In the genomic region with DNA sequence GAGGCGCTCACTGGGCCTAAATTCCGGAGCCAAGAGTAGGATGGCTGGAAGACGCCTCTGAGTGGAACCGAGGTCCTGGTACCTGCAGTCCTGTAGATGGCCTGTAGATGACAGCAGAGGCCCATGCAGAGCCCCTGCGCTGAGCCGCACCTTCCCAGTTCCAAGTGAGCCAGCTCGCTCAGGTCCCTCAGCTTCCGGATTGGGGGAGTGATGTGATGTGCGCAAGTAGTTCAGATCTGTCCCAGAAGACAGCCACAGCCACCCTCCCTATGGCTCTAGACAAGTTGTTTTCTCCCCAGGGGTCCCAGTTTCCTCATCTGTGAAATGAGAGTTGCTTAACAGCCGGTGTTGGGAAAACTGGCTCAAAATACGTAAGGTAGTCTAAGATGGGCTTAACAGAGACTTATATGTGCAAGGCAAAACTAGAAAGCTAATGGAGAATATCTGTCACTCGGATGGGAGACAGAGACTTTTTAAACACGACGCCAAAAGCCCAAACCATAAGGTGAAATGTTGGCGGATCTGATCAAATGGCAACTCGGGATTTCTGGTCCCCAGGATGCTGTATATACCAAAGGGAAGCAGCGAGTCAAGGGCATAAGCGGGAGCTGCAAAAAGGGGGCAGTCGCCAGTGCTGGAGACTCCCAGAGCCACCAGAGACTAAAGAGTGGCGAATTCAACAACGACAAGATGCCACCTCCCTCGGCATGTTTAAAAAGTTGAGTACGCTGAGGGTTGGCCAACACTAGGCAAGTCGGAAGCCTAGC, we compare ENCODE assay signal across 8 cellular contexts. TPM values are rescaled to one million over a fixed set of nuclear protein-coding genes. Genes with fewer than 3 reads are reported as not detected.
DNase-seq lines count a peak whose midpoint lies in the region; ATAC-seq and TF ChIP-seq lines count a peak whose summit lies in the region.

No MANE protein-coding gene starts in this region.

- H4K20me1 ChIP-seq in GM23338 (replicated peaks; ENCODE audit: insufficient read depth), result peaks cover 6% of the 10 kb centered on the region

- H3F3A ChIP-seq in GM23338 (replicated peaks; ENCODE audit: low read depth), result peaks cover 14% of the 10 kb centered on the region

- DNase-seq in DMS53 (lab: John Stamatoyannopoulos, UW) (peak; percentile 83), GM23338 (ENCODE audit: low spot score) (peak; percentile 95), NAMALWA (ENCODE audit: low spot score) (peak; percentile 77), glomerular visceral epithelial cell (ENCODE audit: extremely low spot score) (peak; percentile 87), nucleus accumbens (lab: John Stamatoyannopoulos, UW) (peak in 54 of 56 donors; percentile 29 to 89 (median 65))

- no peaks in the 10 kb centered on the region for H3K9me3 Mint-ChIP-seq in GM23338
- H3K9me3 Mint-ChIP-seq in activated naive CD4-positive, alpha-beta T cell treated with anti-CD3 and anti-CD28 coated beads, Interleukin-2, amount 50 U/mL, for 24 hours, result no peaks in the 10 kb centered on the region

- H2AFZ ChIP-seq in GM23338, result peak overlapping the region; percentile 98

- H3K4me3 Mint-ChIP-seq in GM23338, result peak overlapping the region; percentile 75
- H3K4me3 Mint-ChIP-seq in activated naive CD4-positive, alpha-beta T cell treated with anti-CD3 and anti-CD28 coated beads, Interleukin-2, amount 50 U/mL, for 24 hours, result peak overlapping the region; percentile 95

- H3K4me1 Mint-ChIP-seq in GM23338, result peaks cover 20% of the 10 kb centered on the region
- H3K4me1 Mint-ChIP-seq in activated naive CD4-positive, alpha-beta T cell treated with anti-CD3 and anti-CD28 coated beads, Interleukin-2, amount 50 U/mL, for 24 hours, result peaks cover 65% of the 10 kb centered on the region

- H3K36me3 Mint-ChIP-seq in GM23338 (ENCODE audit: low read depth), result peaks cover 8% of the 10 kb centered on the region; the same call in 2 of the 3 replicates
- peaks cover 2% of the 10 kb centered on the region for H3K36me3 Mint-ChIP-seq in activated naive CD4-positive, alpha-beta T cell treated with anti-CD3 and anti-CD28 coated beads, Interleukin-2, amount 50 U/mL, for 24 hours

- H3K4me3 ChIP-seq in GM23338, result peak overlapping the region; percentile 87
- peak overlapping the region; percentile 92 for H3K4me3 ChIP-seq in thymus (ENCODE audit: low read length)

- peaks cover 26% of the 10 kb centered on the region for H3K27me3 ChIP-seq in GM23338 (ENCODE audit: insufficient read depth)
- no peaks in the 10 kb centered on the region for H3K27me3 ChIP-seq in thymus (ENCODE audit: control insufficient read depth, insufficient read depth)

- H3K36me3 ChIP-seq in GM23338 (ENCODE audit: insufficient read depth) (no peaks in the 10 kb centered on the region), thymus (ENCODE audit: control insufficient read depth, insufficient read depth) (no peaks in the 10 kb centered on the region)

- H3K4me1 ChIP-seq in GM23338 (ENCODE audit: insufficient read depth), result peaks cover 20% of the 10 kb centered on the region
- H3K4me1 ChIP-seq in thymus (ENCODE audit: control insufficient read depth, insufficient read depth, low read length), result peaks cover 38% of the 10 kb centered on the region

- peaks cover 36% of the 10 kb centered on the region for H3K27me3 Mint-ChIP-seq in GM23338 (ENCODE audit: insufficient read depth, low read depth, poor library complexity)
- no peaks in the 10 kb centered on the region for H3K27me3 Mint-ChIP-seq in activated naive CD4-positive, alpha-beta T cell treated with anti-CD3 and anti-CD28 coated beads, Interleukin-2, amount 50 U/mL, for 24 hours

- H3K27ac ChIP-seq in GM23338 (ENCODE audit: low read depth), result no peak overlapping the region
- H3K27ac ChIP-seq in thymus (ENCODE audit: low read depth), result peak overlapping the region; percentile 93

- peak; percentile 94 to 100 for TF ChIP-seq CTCF in GM23338 (conservative IDR thresholded peaks at IDR 0.05; ENCODE audit: low read depth in 2 of 2)

- 2% methylated on average over 24 of the region's 24 CpGs for WGBS in thymus

- H3K4me2 ChIP-seq in GM23338, result peak overlapping the region; percentile 100

- H3K9me3 ChIP-seq in thymus (ENCODE audit: control insufficient read depth), result no peaks in the 10 kb centered on the region

- no peaks in the 10 kb centered on the region for H3K9me2 ChIP-seq in GM23338 (ENCODE audit: insufficient read depth)

- no peak overlapping the region for H3K27ac Mint-ChIP-seq in GM23338
- H3K27ac Mint-ChIP-seq in activated naive CD4-positive, alpha-beta T cell treated with anti-CD3 and anti-CD28 coated beads, Interleukin-2, amount 50 U/mL, for 24 hours, result peak overlapping the region; percentile 96

- peaks cover 14% of the 10 kb centered on the region for H3K79me2 ChIP-seq in GM23338 (replicated peaks; ENCODE audit: insufficient read depth)

- ATAC-seq in GM23338, result peak; percentile 38
- ATAC-seq in SK-N-SH treated with all-trans-retinoic acid at 6 μM for 48 hours, result peak; percentile 64

TF ChIP-seq in GM23338, 12 proteins besides CTCF, POLR2A, EP300 and RAD21 (continues in another document):
- TF ChIP-seq, protein P1, sequence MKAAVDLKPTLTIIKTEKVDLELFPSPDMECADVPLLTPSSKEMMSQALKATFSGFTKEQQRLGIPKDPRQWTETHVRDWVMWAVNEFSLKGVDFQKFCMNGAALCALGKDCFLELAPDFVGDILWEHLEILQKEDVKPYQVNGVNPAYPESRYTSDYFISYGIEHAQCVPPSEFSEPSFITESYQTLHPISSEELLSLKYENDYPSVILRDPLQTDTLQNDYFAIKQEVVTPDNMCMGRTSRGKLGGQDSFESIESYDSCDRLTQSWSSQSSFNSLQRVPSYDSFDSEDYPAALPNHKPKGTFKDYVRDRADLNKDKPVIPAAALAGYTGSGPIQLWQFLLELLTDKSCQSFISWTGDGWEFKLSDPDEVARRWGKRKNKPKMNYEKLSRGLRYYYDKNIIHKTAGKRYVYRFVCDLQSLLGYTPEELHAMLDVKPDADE (IDR thresholded peaks at IDR 0.05), result no peak

TF ChIP-seq in SK-N-SH treated with all-trans-retinoic acid at 6 μM for 48 hours, 23 proteins besides CTCF, POLR2A, EP300 and RAD21 (continues in another document):
- TF ChIP-seq TCF4 (CRISPR knock-in tag; IDR thresholded peaks at IDR 0.05; ENCODE audit: borderline replicate concordance), result no peak
- TF ChIP-seq, protein P2, sequence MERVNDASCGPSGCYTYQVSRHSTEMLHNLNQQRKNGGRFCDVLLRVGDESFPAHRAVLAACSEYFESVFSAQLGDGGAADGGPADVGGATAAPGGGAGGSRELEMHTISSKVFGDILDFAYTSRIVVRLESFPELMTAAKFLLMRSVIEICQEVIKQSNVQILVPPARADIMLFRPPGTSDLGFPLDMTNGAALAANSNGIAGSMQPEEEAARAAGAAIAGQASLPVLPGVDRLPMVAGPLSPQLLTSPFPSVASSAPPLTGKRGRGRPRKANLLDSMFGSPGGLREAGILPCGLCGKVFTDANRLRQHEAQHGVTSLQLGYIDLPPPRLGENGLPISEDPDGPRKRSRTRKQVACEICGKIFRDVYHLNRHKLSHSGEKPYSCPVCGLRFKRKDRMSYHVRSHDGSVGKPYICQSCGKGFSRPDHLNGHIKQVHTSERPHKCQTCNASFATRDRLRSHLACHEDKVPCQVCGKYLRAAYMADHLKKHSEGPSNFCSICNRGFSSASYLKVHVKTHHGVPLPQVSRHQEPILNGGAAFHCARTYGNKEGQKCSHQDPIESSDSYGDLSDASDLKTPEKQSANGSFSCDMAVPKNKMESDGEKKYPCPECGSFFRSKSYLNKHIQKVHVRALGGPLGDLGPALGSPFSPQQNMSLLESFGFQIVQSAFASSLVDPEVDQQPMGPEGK (CRISPR knock-in tag; IDR thresholded peaks at IDR 0.05; ENCODE audit: borderline replicate concordance), result no peak
- TF ChIP-seq, protein P3, sequence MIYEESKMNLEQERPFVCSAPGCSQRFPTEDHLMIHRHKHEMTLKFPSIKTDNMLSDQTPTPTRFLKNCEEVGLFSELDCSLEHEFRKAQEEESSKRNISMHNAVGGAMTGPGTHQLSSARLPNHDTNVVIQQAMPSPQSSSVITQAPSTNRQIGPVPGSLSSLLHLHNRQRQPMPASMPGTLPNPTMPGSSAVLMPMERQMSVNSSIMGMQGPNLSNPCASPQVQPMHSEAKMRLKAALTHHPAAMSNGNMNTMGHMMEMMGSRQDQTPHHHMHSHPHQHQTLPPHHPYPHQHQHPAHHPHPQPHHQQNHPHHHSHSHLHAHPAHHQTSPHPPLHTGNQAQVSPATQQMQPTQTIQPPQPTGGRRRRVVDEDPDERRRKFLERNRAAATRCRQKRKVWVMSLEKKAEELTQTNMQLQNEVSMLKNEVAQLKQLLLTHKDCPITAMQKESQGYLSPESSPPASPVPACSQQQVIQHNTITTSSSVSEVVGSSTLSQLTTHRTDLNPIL (CRISPR knock-in tag; IDR thresholded peaks at IDR 0.05; ENCODE audit: low read depth), result no peak
- TF ChIP-seq ESRRG (CRISPR knock-in tag; IDR thresholded peaks at IDR 0.05), result no peak
- TF ChIP-seq OSR1 (CRISPR knock-in tag; IDR thresholded peaks at IDR 0.05), result no peak
- TF ChIP-seq, protein P4, sequence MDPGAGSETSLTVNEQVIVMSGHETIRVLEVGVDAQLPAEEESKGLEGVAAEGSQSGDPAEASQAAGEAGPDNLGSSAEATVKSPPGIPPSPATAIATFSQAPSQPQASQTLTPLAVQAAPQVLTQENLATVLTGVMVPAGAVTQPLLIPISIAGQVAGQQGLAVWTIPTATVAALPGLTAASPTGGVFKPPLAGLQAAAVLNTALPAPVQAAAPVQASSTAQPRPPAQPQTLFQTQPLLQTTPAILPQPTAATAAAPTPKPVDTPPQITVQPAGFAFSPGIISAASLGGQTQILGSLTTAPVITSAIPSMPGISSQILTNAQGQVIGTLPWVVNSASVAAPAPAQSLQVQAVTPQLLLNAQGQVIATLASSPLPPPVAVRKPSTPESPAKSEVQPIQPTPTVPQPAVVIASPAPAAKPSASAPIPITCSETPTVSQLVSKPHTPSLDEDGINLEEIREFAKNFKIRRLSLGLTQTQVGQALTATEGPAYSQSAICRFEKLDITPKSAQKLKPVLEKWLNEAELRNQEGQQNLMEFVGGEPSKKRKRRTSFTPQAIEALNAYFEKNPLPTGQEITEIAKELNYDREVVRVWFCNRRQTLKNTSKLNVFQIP (CRISPR knock-in tag; IDR thresholded peaks at IDR 0.05; ENCODE audit: borderline replicate concordance, low read depth), result no peak

RNA-seq across cellular contexts. Expression of a gene that starts 0.8 kb away (rescaled TPM):
- 44.9 and 51.1 TPM in 2 replicates for total RNA-seq in GM23338 (2014; rRNA removed; shearing (Covaris generic))
- polyA plus RNA-seq in GM23338 (2016; fragmentation: Nextera tagmentation; extraction: Ambion mirVana), result 16.5 and 17.2 TPM in 2 replicates
- 24.9 TPM for polyA plus RNA-seq in thymus

RNA-seq across cellular contexts. Expression of a gene that starts 4.6 kb away (rescaled TPM):
- 2.7 and 3.6 TPM in 2 replicates for total RNA-seq in GM23338 (2014; rRNA removed; shearing (Covaris generic))
- polyA plus RNA-seq in GM23338 (2016; fragmentation: Nextera tagmentation; extraction: Ambion mirVana) (2.1 and 2.2 TPM in 2 replicates), thymus (7.0 TPM)

RNA-seq across cellular contexts. Expression of a gene that starts 46.9 kb away (rescaled TPM):
- 5.6 and 8.5 TPM in 2 replicates for total RNA-seq in GM23338 (2014; rRNA removed; shearing (Covaris generic))
- polyA plus RNA-seq in GM23338 (2016; fragmentation: Nextera tagmentation; extraction: Ambion mirVana) (10.1 and 11.0 TPM in 2 replicates), thymus (43.4 TPM)

RNA-seq across cellular contexts. Expression of a gene that starts 48.6 kb away (rescaled TPM):
- total RNA-seq in GM23338 (2014; rRNA removed; shearing (Covaris generic)), result 7.7 and 10.3 TPM in 2 replicates
- polyA plus RNA-seq in GM23338 (2016; fragmentation: Nextera tagmentation; extraction: Ambion mirVana), result 2.4 TPM in 2 replicates
- 4.3 TPM for polyA plus RNA-seq in thymus

RNA-seq across cellular contexts. Expression of a gene that starts 58.5 kb away (rescaled TPM):
- total RNA-seq in GM23338 (2014; rRNA removed; shearing (Covaris generic)), result 5.6 and 6.1 TPM in 2 replicates
- 2.2 and 2.4 TPM in 2 replicates for polyA plus RNA-seq in GM23338 (2016; fragmentation: Nextera tagmentation; extraction: Ambion mirVana)
- 0.21 TPM for polyA plus RNA-seq in thymus
